In genomic region chr2:8168007-8168717, GRCh38 we compare ENCODE assay signal across 16 cellular contexts.
DNase-seq lines count a peak whose midpoint lies in the region; ATAC-seq and TF ChIP-seq lines count a peak whose summit lies in the region.
"Had no signal": no experiment of that assay in that cellular context is flagged by ENCODE, and none has a peak within 500 bp of the region (broad histone marks: within the 10 kb centered on the region; RNA-seq: fewer than 3 reads in every experiment).

No MANE protein-coding gene starts in this region.

- no peaks in the 10 kb centered on the region for H3K27me3 ChIP-seq in tibial artery

- no peak for DNase-seq in activated T-cell treated with anti-CD3 and anti-CD28 coated beads, Interleukin-2, amount 50 U/mL, for 72 hours
- DNase-seq in activated T-cell treated with anti-CD3 and anti-CD28 coated beads, Interleukin-2, amount 50 U/mL, for 48 hours: no peak
- peak; percentile 23 for DNase-seq in dermis blood vessel endothelial cell
- no peak for DNase-seq in tibial artery
- DNase-seq in NCI-H226: no peak
- DNase-seq in H4 (ENCODE audit: low spot score): no peak
- DNase-seq: CD4-positive, alpha-beta memory T cell; NCI-H1417 treated with DMSO at 0.1 percent for 48 hours; NCI-H2029; NCI-H510A treated with DMSO at 0.1 percent for 48 hours; Right ventricle myocardium superior had no signal

- no peak for TF ChIP-seq CTCF in tibial artery (IDR thresholded peaks at IDR 0.05)

- peaks cover 8% of the 10 kb centered on the region for H3K27me3 Mint-ChIP-seq in activated T-cell treated with anti-CD3 and anti-CD28 coated beads, Interleukin-2, amount 50 U/mL, for 72 hours (ENCODE audit: low read depth)
- no peaks in the 10 kb centered on the region for H3K27me3 Mint-ChIP-seq in T-helper 1 cell treated with Interleukin-12 subunit alpha and Interleukin-12 subunit beta and Interleukin-4 antibody, amounts not matched to agents 30 μg/mL and 1 μg/mL, for 36 hours (ENCODE audit: low read depth)
- H3K27me3 Mint-ChIP-seq: CD4-positive, alpha-beta memory T cell had no signal

- intact Hi-C loops in tibial artery (cut with DNase I; ENCODE audit: low total_unique reads): no loop called here

- H3K9me3 Mint-ChIP-seq in activated T-cell treated with anti-CD3 and anti-CD28 coated beads, Interleukin-2, amount 50 U/mL, for 72 hours: peaks cover 0 to 3% of the 10 kb centered on the region in 2 donors
- H3K9me3 Mint-ChIP-seq in T-helper 1 cell treated with Interleukin-12 subunit alpha and Interleukin-12 subunit beta and Interleukin-4 antibody, amounts not matched to agents 30 μg/mL and 1 μg/mL, for 36 hours: peaks cover 7% of the 10 kb centered on the region
- H3K9me3 Mint-ChIP-seq: CD4-positive, alpha-beta memory T cell; IgD-negative memory B cell had no signal

- peak; percentile 41 to 62 for ATAC-seq in activated T-cell treated with anti-CD3 and anti-CD28 coated beads, Interleukin-2, amount 50 U/mL, for 72 hours (replicated peaks in 1 of 2)
- ATAC-seq: HCT116, Panc1 had no signal

- H3K9me3 ChIP-seq in tibial artery: no peaks in the 10 kb centered on the region

- H3K4me3 Mint-ChIP-seq in activated T-cell treated with anti-CD3 and anti-CD28 coated beads, Interleukin-2, amount 50 U/mL, for 72 hours: peak overlapping the region in 1 of 2 donors; percentile 67
- no peak overlapping the region for H3K4me3 Mint-ChIP-seq in T-helper 1 cell treated with Interleukin-12 subunit alpha and Interleukin-12 subunit beta and Interleukin-4 antibody, amounts not matched to agents 30 μg/mL and 1 μg/mL, for 36 hours
- H3K4me3 Mint-ChIP-seq: B cell, IgD-negative memory B cell had no signal

- peak overlapping the region; percentile 71 to 72 for H3K27ac ChIP-seq in tibial artery

- no peaks in the 10 kb centered on the region for H3K36me3 ChIP-seq in tibial artery

- no peaks in the 10 kb centered on the region for H3K36me3 Mint-ChIP-seq in activated T-cell treated with anti-CD3 and anti-CD28 coated beads, Interleukin-2, amount 50 U/mL, for 72 hours (ENCODE audit: insufficient read depth in 2 of 2)
- peaks cover 2% of the 10 kb centered on the region for H3K36me3 Mint-ChIP-seq in T-helper 1 cell treated with Interleukin-12 subunit alpha and Interleukin-12 subunit beta and Interleukin-4 antibody, amounts not matched to agents 30 μg/mL and 1 μg/mL, for 36 hours (ENCODE audit: low read depth)

- peaks cover 9% of the 10 kb centered on the region for H3K4me1 Mint-ChIP-seq in activated T-cell treated with anti-CD3 and anti-CD28 coated beads, Interleukin-2, amount 50 U/mL, for 72 hours (ENCODE audit: low read depth)
- peaks cover 10% of the 10 kb centered on the region for H3K4me1 Mint-ChIP-seq in T-helper 1 cell treated with Interleukin-12 subunit alpha and Interleukin-12 subunit beta and Interleukin-4 antibody, amounts not matched to agents 30 μg/mL and 1 μg/mL, for 36 hours (ENCODE audit: low read depth)
- H3K4me1 Mint-ChIP-seq: B cell had no signal

- peaks cover 0 to 54% (median 15%) of the 10 kb centered on the region in 4 donors for H3K4me1 ChIP-seq in tibial artery

- no peak overlapping the region for H3K4me3 ChIP-seq in tibial artery

- peak overlapping the region; percentile 86 for H3K27ac Mint-ChIP-seq in activated T-cell treated with anti-CD3 and anti-CD28 coated beads, Interleukin-2, amount 50 U/mL, for 72 hours
- H3K27ac Mint-ChIP-seq in T-helper 1 cell treated with Interleukin-12 subunit alpha and Interleukin-12 subunit beta and Interleukin-4 antibody, amounts not matched to agents 30 μg/mL and 1 μg/mL, for 36 hours: peak overlapping the region; percentile 52
- H3K27ac Mint-ChIP-seq: B cell; CD4-positive, alpha-beta memory T cell; IgD-negative memory B cell had no signal
